8 cellular contexts compared by ENCODE assay signal in the genomic region with DNA sequence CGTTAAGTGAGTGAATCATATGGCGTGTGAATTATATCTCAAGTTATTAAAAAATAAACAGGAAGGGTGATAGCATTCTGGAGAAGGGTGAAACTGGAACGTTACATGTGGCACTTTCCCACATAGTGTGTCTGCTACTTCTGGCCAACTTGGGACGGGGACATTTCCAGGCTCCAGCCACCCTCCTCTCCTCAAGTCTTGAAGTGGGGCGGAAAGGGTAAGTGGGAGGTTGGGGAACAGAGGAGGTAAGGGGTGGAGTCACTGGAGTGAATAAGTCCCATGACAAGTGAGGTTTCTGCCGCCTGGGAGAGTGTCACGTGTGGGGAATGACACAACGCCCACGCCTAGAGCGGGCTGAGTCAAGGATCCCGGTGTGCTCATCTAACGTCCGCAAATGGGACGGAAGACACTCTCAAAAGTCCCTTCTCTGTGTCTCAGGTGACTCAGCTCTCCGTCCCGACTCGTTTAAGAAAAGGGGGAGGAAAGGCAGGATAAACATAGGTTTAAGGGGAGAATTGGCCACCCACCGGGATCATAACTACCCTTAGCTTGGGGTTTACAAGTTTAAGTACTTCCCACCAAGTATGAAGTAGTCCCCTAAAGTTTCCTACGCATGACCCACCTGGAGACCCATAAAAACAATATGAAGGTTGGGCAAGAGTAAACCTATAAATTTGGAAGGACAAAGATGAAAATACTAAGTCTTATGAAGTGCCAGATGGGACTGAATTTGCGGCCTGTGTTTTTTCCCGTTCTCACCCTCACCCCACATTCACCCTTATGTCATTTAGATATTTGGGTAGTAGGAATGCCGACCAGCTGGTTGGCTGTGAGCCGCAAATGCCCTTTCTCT. TPM values are rescaled to one million over a fixed set of nuclear protein-coding genes. Genes with fewer than 3 reads are reported as not detected.
DNase-seq lines count a peak whose midpoint lies in the region; ATAC-seq, FAIRE-seq and TF ChIP-seq lines count a peak whose summit lies in the region.

No MANE protein-coding gene starts in this region.

- peak overlapping the region; percentile 94 for H3K4me3 Mint-ChIP-seq in activated CD8-positive, alpha-beta memory T cell treated with anti-CD3 and anti-CD28 coated beads, Interleukin-2, amount 10 ng/mL, durations not matched to agents 7 days and 5 days

- no peaks in the 10 kb centered on the region for H3K9me3 Mint-ChIP-seq in activated CD8-positive, alpha-beta memory T cell treated with anti-CD3 and anti-CD28 coated beads, Interleukin-2, amount 10 ng/mL, durations not matched to agents 7 days and 5 days (ENCODE audit: low read depth)

- H2AFZ ChIP-seq in H1 (ENCODE audit: low read length), result peak overlapping the region; percentile 95
- peak overlapping the region; percentile 7 for H2AFZ ChIP-seq in mesenchymal stem cell (ENCODE audit: low read depth, low read length)

- H2BK12ac ChIP-seq in H1 (ENCODE audit: low read depth, low read length) (peak overlapping the region; percentile 46; the same call in 1 of the 2 replicates), mesenchymal stem cell (ENCODE audit: low read length in 2 of 2) (peak overlapping the region in 1 of 2 experiments; percentile 24)

- H4K20me1 ChIP-seq in H1 (replicated peaks in 1 of 2; ENCODE audit: control insufficient read depth in 1 of 2, insufficient read depth in 2 of 2, low read length in 2 of 2), result peaks cover 5 to 14% of the 10 kb centered on the region in 2 experiments

- no peak for TF ChIP-seq CTCF in H1 (IDR thresholded peaks at IDR 0.05; ENCODE audit: control extremely low read depth in 1 of 3, insufficient read depth in 1 of 3, low read depth in 1 of 3, low read length in 3 of 3)

- H3K23me2 ChIP-seq in H1 (ENCODE audit: low read depth, low read length), result peaks cover 11% of the 10 kb centered on the region

- H2AK5ac ChIP-seq in H1 (ENCODE audit: low read depth, low read length) (no peak overlapping the region), mesenchymal stem cell (ENCODE audit: low read length, severe bottlenecking) (no peak overlapping the region)

- H2BK20ac ChIP-seq in H1 (ENCODE audit: low read length), result no peak overlapping the region

- no peaks in the 10 kb centered on the region for H3K27me3 Mint-ChIP-seq in activated CD8-positive, alpha-beta memory T cell treated with anti-CD3 and anti-CD28 coated beads, Interleukin-2, amount 10 ng/mL, durations not matched to agents 7 days and 5 days

- H3K27me3 ChIP-seq in H1 (replicated peaks in 1 of 4; ENCODE audit: control insufficient read depth in 3 of 4, extremely low read depth in 1 of 4, insufficient read depth in 3 of 4, low read length in 3 of 4), result no peaks in the 10 kb centered on the region
- H3K27me3 ChIP-seq in mesenchymal stem cell (ENCODE audit: control insufficient read depth in 1 of 2, insufficient read depth in 1 of 2, low read length in 2 of 2), result no peaks in the 10 kb centered on the region

- H3K23ac ChIP-seq in H1 (ENCODE audit: insufficient read length) (no peak overlapping the region), mesenchymal stem cell (ENCODE audit: low read length in 2 of 2) (no peak overlapping the region)

- no peak overlapping the region for H3K4ac ChIP-seq in H1 (replicated peaks; ENCODE audit: insufficient read length, low read depth, low read length)
- H3K4ac ChIP-seq in mesenchymal stem cell (ENCODE audit: low read depth in 1 of 2, low read length in 2 of 2), result peak overlapping the region in 1 of 2 experiments; percentile 42

- H3K18ac ChIP-seq in H1 (ENCODE audit: extremely low read depth, low read length), result peak overlapping the region; percentile 79; the same call in 1 of the 2 replicates
- H3K18ac ChIP-seq in mesenchymal stem cell (ENCODE audit: low read depth in 1 of 2, low read length in 2 of 2), result peak overlapping the region in 1 of 2 experiments; percentile 89

- FAIRE-seq in G401.6 (lab: Jason Lieb, UNC) (peak; percentile 87), H1 (lab: Jason Lieb, UNC) (no peak)

- POLR2A ChIA-PET in H1 (lab: Charles Lee; ENCODE audit: partially characterized antibody), result interaction anchor here (0.7 to 3.3 kb wide), 11 partner anchors 9 to 75 kb away, joined by 3 to 17 read pairs (median 4); a partner anchor contains a TSS

- H3K4me1 ChIP-seq in H1 (replicated peaks in 1 of 4; ENCODE audit: control insufficient read depth in 3 of 4, insufficient read depth in 4 of 4, low read length in 3 of 4), result peaks cover 0 to 5% (median 4%) of the 10 kb centered on the region in 4 experiments; a peak in 4 of 7 replicates
- peaks cover 11% of the 10 kb centered on the region for H3K4me1 ChIP-seq in mesenchymal stem cell (ENCODE audit: control insufficient read depth, insufficient read depth, low read depth, low read length)

- no peak overlapping the region for H3K14ac ChIP-seq in H1 (ENCODE audit: insufficient read length)
- H3K14ac ChIP-seq in mesenchymal stem cell (ENCODE audit: low read length in 2 of 2), result no peak overlapping the region

- H2BK120ac ChIP-seq in H1 (replicated peaks; ENCODE audit: low read depth, low read length) (no peak overlapping the region), mesenchymal stem cell (ENCODE audit: low read depth, low read length) (no peak overlapping the region)

- peak overlapping the region; percentile 32 for H3K56ac ChIP-seq in H1 (replicated peaks; ENCODE audit: insufficient read length, low read depth, low read length)

- H2BK5ac ChIP-seq in H1 (ENCODE audit: low read depth, low read length) (peak overlapping the region; percentile 76), mesenchymal stem cell (ENCODE audit: low read depth, low read length, poor library complexity, severe bottlenecking) (peak overlapping the region; percentile 45)

- H2BK15ac ChIP-seq in H1 (ENCODE audit: low read length) (no peak overlapping the region), mesenchymal stem cell (ENCODE audit: low read depth, poor library complexity, severe bottlenecking) (no peak overlapping the region)

- H3K4me2 ChIP-seq in H1 (ENCODE audit: insufficient read depth in 1 of 2, low read depth in 2 of 2, low read length in 2 of 2) (peak overlapping the region; percentile 89 to 93), mesenchymal stem cell (ENCODE audit: low read length, poor library complexity, severe bottlenecking) (peak overlapping the region; percentile 79)

- H3K9ac ChIP-seq in H1 (replicated peaks in 1 of 4; ENCODE audit: extremely low read depth in 1 of 4, low read depth in 3 of 4, low read length in 3 of 4), result peak overlapping the region; percentile 52 to 98 (median 88)
- H3K9ac ChIP-seq in mesenchymal stem cell (ENCODE audit: low read length), result peak overlapping the region; percentile 99

- WGBS in H1 (ENCODE audit: extremely low coverage in 1 of 2, insufficient coverage in 1 of 2, insufficient read length in 1 of 2, insufficient replicate concordance in 2 of 2, low coverage in 1 of 2, low lambda C conversion rate in 2 of 2, missing lambda C conversion rate in 1 of 2), 2 experiments, result 9% methylated on average over 23 of the region's 23 CpGs; no CpG with 5 or more reads in 1 of the 2 experiments
- 14% methylated on average over 18 of the region's 23 CpGs for WGBS in mesenchymal stem cell

- H3K79me1 ChIP-seq in H1 (ENCODE audit: low read depth, low read length), result peaks cover 7% of the 10 kb centered on the region; the same call in 1 of the 2 replicates
- H3K79me1 ChIP-seq in mesenchymal stem cell (replicated peaks; ENCODE audit: low read length, poor library complexity, severe bottlenecking), result peaks cover 1% of the 10 kb centered on the region

- H3K27ac ChIP-seq in H1 (ENCODE audit: low read depth, low read length), result peak overlapping the region; percentile 66; the same call in 1 of the 2 replicates
- H3K27ac ChIP-seq in mesenchymal stem cell (ENCODE audit: low read length, poor library complexity, severe bottlenecking), result peak overlapping the region; percentile 99

- H3K4me1 Mint-ChIP-seq in activated CD8-positive, alpha-beta memory T cell treated with anti-CD3 and anti-CD28 coated beads, Interleukin-2, amount 10 ng/mL, durations not matched to agents 7 days and 5 days, result peaks cover 43% of the 10 kb centered on the region

- H3K79me2 ChIP-seq in H1 (ENCODE audit: control insufficient read depth in 1 of 2, insufficient read depth in 2 of 2, low read length in 2 of 2), result peaks cover 0 to 29% of the 10 kb centered on the region in 2 experiments; a peak in 2 of 4 replicates

- H3K9me3 ChIP-seq in H1 (ENCODE audit: insufficient read depth in 2 of 2, low read depth in 1 of 2, low read length in 1 of 2) (no peaks in the 10 kb centered on the region), mesenchymal stem cell (ENCODE audit: control insufficient read depth, low read length) (no peaks in the 10 kb centered on the region)

- H3K36me3 ChIP-seq in H1 (ENCODE audit: control insufficient read depth in 2 of 4, insufficient read depth in 4 of 4, low read length in 3 of 4) (no peaks in the 10 kb centered on the region), mesenchymal stem cell (ENCODE audit: control insufficient read depth in 1 of 2, insufficient read depth in 2 of 2, low read depth in 1 of 2, low read length in 2 of 2) (peaks cover 0 to 2% of the 10 kb centered on the region in 2 experiments)

- peak; percentile 94 for DNase-seq in NOMO-1 treated with DMSO at 0.1 percent for 48 hours (lab: John Stamatoyannopoulos, UW; ENCODE audit: unreplicated experiment)
- peak; percentile 81 for DNase-seq in activated CD8-positive, alpha-beta memory T cell treated with anti-CD3 and anti-CD28 coated beads, Interleukin-2, amount 10 ng/mL, durations not matched to agents 7 days and 5 days
- DNase-seq in H1 (ENCODE audit: low read depth in 1 of 2, low spot score in 2 of 2), result peak; percentile 54 to 64
- DNase-seq in mesenchymal stem cell, result peak; percentile 99
- DNase-seq in stimulated activated CD4-positive, alpha-beta T cell treated with anti-CD3 and anti-CD28 coated beads, TNF-alpha, amount 100 ng/mL, for 48 hours (ENCODE audit: low read depth in 3 of 3), result peak; percentile 84 to 90 (median 89)

- TF ChIP-seq RAD21 in H1 (IDR thresholded peaks at IDR 0.05 in 1 of 2, conservative IDR thresholded peaks at IDR 0.05 in 1 of 2; ENCODE audit: low read depth in 2 of 2, low read length in 2 of 2), result no peak

- H4K5ac ChIP-seq in H1 (ENCODE audit: insufficient read length, low read depth, low read length), result peak overlapping the region; percentile 17

- CTCF ChIA-PET in activated CD8-positive, alpha-beta memory T cell treated with anti-CD3 and anti-CD28 coated beads, Interleukin-2, amount 10 ng/mL, durations not matched to agents 7 days and 5 days (lab: Charles Lee), result interaction anchor here (1.4 to 2.7 kb wide), 2 partner anchors 13 to 31 kb away, joined by 4 to 19 read pairs; a partner anchor contains a TSS
- CTCF ChIA-PET in H1 (lab: Charles Lee; ENCODE audit: partially characterized antibody), result interaction anchor here (1.1 kb wide), 1 partner anchor 32 kb away, joined by 3 read pairs; a partner anchor contains a TSS

- ATAC-seq in HG02885 (IDR thresholded peaks at IDR 0.05; ENCODE audit: poor library complexity, unreplicated experiment) (peak; percentile 37), HG03521 (IDR thresholded peaks at IDR 0.05; ENCODE audit: unreplicated experiment) (no peak)
- peak; percentile 17 for ATAC-seq in activated CD8-positive, alpha-beta memory T cell treated with anti-CD3 and anti-CD28 coated beads, Interleukin-2, amount 10 ng/mL, durations not matched to agents 7 days and 5 days

- peak overlapping the region; percentile 83 to 99 (median 88) for H3K4me3 ChIP-seq in H1 (ENCODE audit: extremely low read depth in 1 of 4, insufficient read depth in 2 of 4, low read depth in 3 of 4, low read length in 4 of 4)
- H3K4me3 ChIP-seq in mesenchymal stem cell (ENCODE audit: insufficient read depth in 1 of 2, low read depth in 1 of 2, low read length in 2 of 2), result peak overlapping the region; percentile 34 to 82

- TF ChIP-seq POLR2A in H1 (IDR thresholded peaks at IDR 0.05; ENCODE audit: control extremely low read depth in 1 of 2, low read depth in 2 of 2, low read length in 2 of 2), result peak; percentile 69 to 76

- peaks cover 1% of the 10 kb centered on the region for H3K36me3 Mint-ChIP-seq in activated CD8-positive, alpha-beta memory T cell treated with anti-CD3 and anti-CD28 coated beads, Interleukin-2, amount 10 ng/mL, durations not matched to agents 7 days and 5 days

- H3K27ac Mint-ChIP-seq in activated CD8-positive, alpha-beta memory T cell treated with anti-CD3 and anti-CD28 coated beads, Interleukin-2, amount 10 ng/mL, durations not matched to agents 7 days and 5 days, result peak overlapping the region; percentile 98

- H4K91ac ChIP-seq in H1 (replicated peaks; ENCODE audit: insufficient read length, low read length) (no peak overlapping the region), mesenchymal stem cell (ENCODE audit: low read length) (peak overlapping the region; percentile 6)

- no peak for TF ChIP-seq EP300 in H1 (IDR thresholded peaks at IDR 0.05; ENCODE audit: borderline replicate concordance in 1 of 2, low read depth in 2 of 2, low read length in 2 of 2)

- H4K8ac ChIP-seq in H1 (ENCODE audit: extremely low read depth, insufficient read depth, low read length), result peak overlapping the region; percentile 19; the same call in 1 of the 2 replicates
- peak overlapping the region; percentile 3 for H4K8ac ChIP-seq in mesenchymal stem cell (ENCODE audit: low read length)

RNA-seq across cellular contexts. Expression of a gene that starts 1.2 kb away (rescaled TPM):
- 10 to 100 TPM; 49.0 to 53.8 TPM for total RNA-seq in activated CD8-positive, alpha-beta memory T cell treated with anti-CD3 and anti-CD28 coated beads, Interleukin-2, amount 10 ng/mL, durations not matched to agents 7 days and 5 days
- 46.0 and 63.8 TPM in 2 replicates for total RNA-seq in H1 (2021; fragmentation: NEBNext Ultra II Directional; extraction: Animal tissue kit (Norgen Biotek cat#: 25700))
- 8.3 and 9.8 TPM in 2 replicates for polyA plus RNA-seq in H1 (2011; rRNA removed)
- 15.4 TPM for polyA plus RNA-seq in H1 (2011; cell fraction: cytosol; rRNA removed)
- polyA plus RNA-seq in H1 (2011; cell fraction: nucleus; rRNA removed), result 31.2 TPM
- 27.2 to 37.4 TPM (median 28.8 TPM) in 4 replicates for polyA plus RNA-seq in H1 (2012, experiment 1 of 2)
- 2.2 TPM for polyA plus RNA-seq in H1 (2012, experiment 2 of 2)
- 22.1 TPM for polyA plus RNA-seq in H1 (2013, experiment 1 of 2)
- 21.7 TPM for polyA plus RNA-seq in H1 (2013, experiment 2 of 2)
- polyA minus RNA-seq in H1 (2011; rRNA and poly(A)+ RNA removed), result 80.1 and 106 TPM in 2 replicates
- 45.4 TPM for polyA minus RNA-seq in H1 (2011; cell fraction: cytosol; rRNA and poly(A)+ RNA removed)
- 114 TPM for polyA minus RNA-seq in H1 (2011; cell fraction: nucleus; rRNA and poly(A)+ RNA removed)
- polyA plus RNA-seq in mesenchymal stem cell (2013, experiment 1 of 2), result 41.1 TPM
- polyA plus RNA-seq in mesenchymal stem cell (2013, experiment 2 of 2), result 40.7 TPM

RNA-seq across cellular contexts. Expression of a gene that starts 31.5 kb away (rescaled TPM):
- 100 to 1,000 TPM; 143 to 248 TPM for total RNA-seq in activated CD8-positive, alpha-beta memory T cell treated with anti-CD3 and anti-CD28 coated beads, Interleukin-2, amount 10 ng/mL, durations not matched to agents 7 days and 5 days
- total RNA-seq in H1 (2021; fragmentation: NEBNext Ultra II Directional; extraction: Animal tissue kit (Norgen Biotek cat#: 25700)), result 307 and 310 TPM in 2 replicates
- polyA plus RNA-seq in H1 (2011; rRNA removed), result 306 and 380 TPM in 2 replicates
- polyA plus RNA-seq in H1 (2011; cell fraction: cytosol; rRNA removed), result 344 TPM
- 122 TPM for polyA plus RNA-seq in H1 (2011; cell fraction: nucleus; rRNA removed)
- 275 to 351 TPM (median 323 TPM) in 4 replicates for polyA plus RNA-seq in H1 (2012, experiment 1 of 2)
- 544 TPM for polyA plus RNA-seq in H1 (2012, experiment 2 of 2)
- 213 TPM for polyA plus RNA-seq in H1 (2013, experiment 1 of 2)
- polyA plus RNA-seq in H1 (2013, experiment 2 of 2), result 231 TPM
- 86.8 and 109 TPM in 2 replicates for polyA minus RNA-seq in H1 (2011; rRNA and poly(A)+ RNA removed)
- polyA minus RNA-seq in H1 (2011; cell fraction: cytosol; rRNA and poly(A)+ RNA removed), result 38.3 TPM
- 44.8 TPM for polyA minus RNA-seq in H1 (2011; cell fraction: nucleus; rRNA and poly(A)+ RNA removed)
- polyA plus RNA-seq in mesenchymal stem cell (2013, experiment 1 of 2), result 147 TPM
- polyA plus RNA-seq in mesenchymal stem cell (2013, experiment 2 of 2), result 158 TPM

RNA-seq across cellular contexts. Expression of a gene that starts 44.4 kb away (rescaled TPM):
- 100 to 1,000 TPM; 470 to 555 TPM for total RNA-seq in activated CD8-positive, alpha-beta memory T cell treated with anti-CD3 and anti-CD28 coated beads, Interleukin-2, amount 10 ng/mL, durations not matched to agents 7 days and 5 days
- total RNA-seq in H1 (2021; fragmentation: NEBNext Ultra II Directional; extraction: Animal tissue kit (Norgen Biotek cat#: 25700)), result 801 and 827 TPM in 2 replicates
- polyA plus RNA-seq in H1 (2011; rRNA removed), result 795 and 929 TPM in 2 replicates
- 1,071 TPM for polyA plus RNA-seq in H1 (2011; cell fraction: cytosol; rRNA removed)
- polyA plus RNA-seq in H1 (2011; cell fraction: nucleus; rRNA removed), result 551 TPM
- 832 to 1,007 TPM (median 935 TPM) in 4 replicates for polyA plus RNA-seq in H1 (2012, experiment 1 of 2)
- 1,048 TPM for polyA plus RNA-seq in H1 (2012, experiment 2 of 2)
- polyA plus RNA-seq in H1 (2013, experiment 1 of 2), result 1,239 TPM
- polyA plus RNA-seq in H1 (2013, experiment 2 of 2), result 1,281 TPM
- 149 and 156 TPM in 2 replicates for polyA minus RNA-seq in H1 (2011; rRNA and poly(A)+ RNA removed)
- polyA minus RNA-seq in H1 (2011; cell fraction: cytosol; rRNA and poly(A)+ RNA removed), result 147 TPM
- 222 TPM for polyA minus RNA-seq in H1 (2011; cell fraction: nucleus; rRNA and poly(A)+ RNA removed)
- 1,365 TPM for polyA plus RNA-seq in mesenchymal stem cell (2013, experiment 1 of 2)
- 1,368 TPM for polyA plus RNA-seq in mesenchymal stem cell (2013, experiment 2 of 2)
